ENCODE assay signal across 8 cellular contexts in genomic region chr20:3796477-3797225, GRCh38. TPM values are rescaled to one million over a fixed set of nuclear protein-coding genes. Genes with fewer than 3 reads are reported as not detected.
A peak's percentile ranks its signal among the peaks of the same experiment; 100 is the strongest.
DNase-seq lines count a peak whose midpoint lies in the region; ATAC-seq, FAIRE-seq and TF ChIP-seq lines count a peak whose summit lies in the region.

No MANE protein-coding gene starts in this region.

- H3K79me2 ChIP-seq in DND-41 (ENCODE audit: insufficient read depth, low read length), result peaks cover 58% of the 10 kb centered on the region

- no peak for TF ChIP-seq CTCF in DND-41 (IDR thresholded peaks at IDR 0.05; ENCODE audit: borderline replicate concordance, extremely low read depth, low read length, poor library complexity, severe bottlenecking)
- no peak for TF ChIP-seq CTCF in kidney (IDR thresholded peaks at IDR 0.05; ENCODE audit: borderline replicate concordance, extremely low read depth, insufficient read depth)
- TF ChIP-seq CTCF in thoracic aorta (IDR thresholded peaks at IDR 0.05), result no peak

- H3K4me3 Mint-ChIP-seq in activated T-helper 17 cell treated with anti-CD3 and anti-CD28 coated beads, Interleukin-2, amount 50 U/mL, for 72 hours, result peak overlapping the region; percentile 100

- peak overlapping the region; percentile 64 for H2AFZ ChIP-seq in DND-41 (ENCODE audit: low read depth, low read length)

- H3K4me1 ChIP-seq in DND-41 (ENCODE audit: insufficient read depth, low read length), result peaks cover 61% of the 10 kb centered on the region
- H3K4me1 ChIP-seq in kidney (ENCODE audit: control insufficient read depth in 1 of 2, insufficient read depth in 1 of 2, low read depth in 1 of 2, low read length in 2 of 2), result peaks cover 0 to 16% of the 10 kb centered on the region in 2 donors
- peaks cover 10 to 44% of the 10 kb centered on the region in 2 donors for H3K4me1 ChIP-seq in thoracic aorta (ENCODE audit: control insufficient read depth in 1 of 2, low read depth in 2 of 2)

- no peaks in the 10 kb centered on the region for H3K9me3 Mint-ChIP-seq in activated T-helper 17 cell treated with anti-CD3 and anti-CD28 coated beads, Interleukin-2, amount 50 U/mL, for 72 hours

- ATAC-seq in DND-41 (ENCODE audit: insufficient read depth, low read depth), result 0 out of 3 replicates have a peak, but pooled peaks have one; percentile 0
- peak; percentile 3 for ATAC-seq in HG03103 (IDR thresholded peaks at IDR 0.05; ENCODE audit: low read depth, unreplicated experiment)
- ATAC-seq in activated T-helper 17 cell treated with anti-CD3 and anti-CD28 coated beads, Interleukin-2, amount 50 U/mL, for 72 hours (replicated peaks), result no peak
- ATAC-seq in thoracic aorta (ENCODE audit: insufficient number of reproducible peaks, low FRiP score, low read depth), result no peak
- ATAC-seq in activated CD4-positive, CD25-positive, alpha-beta regulatory T cell treated with anti-CD3 and anti-CD28 coated beads, Interleukin-2, amount 50 U/mL, for 24 hours, result no peak

- DNase-seq in DND-41, result no peak
- DNase-seq in kidney, result peak; percentile 82
- no peak for DNase-seq in thoracic aorta (ENCODE audit: low spot score)
- no peak for DNase-seq in GF-D8 (lab: John Stamatoyannopoulos, UW)
- DNase-seq in activated gamma-delta T cell (lab: John Stamatoyannopoulos, UW), result no peak

- H3K9ac ChIP-seq in DND-41 (ENCODE audit: low read depth, low read length), result peak overlapping the region; percentile 91
- H3K9ac ChIP-seq in kidney (ENCODE audit: low read length in 2 of 2), result no peak overlapping the region

- H3K36me3 Mint-ChIP-seq in activated T-helper 17 cell treated with anti-CD3 and anti-CD28 coated beads, Interleukin-2, amount 50 U/mL, for 72 hours (ENCODE audit: low read depth), result peaks cover 57% of the 10 kb centered on the region

- peak overlapping the region; percentile 84 for H3K4me2 ChIP-seq in DND-41 (ENCODE audit: insufficient read depth, low read length)

- no peaks in the 10 kb centered on the region for H3K27me3 Mint-ChIP-seq in activated T-helper 17 cell treated with anti-CD3 and anti-CD28 coated beads, Interleukin-2, amount 50 U/mL, for 72 hours

- H3K27ac ChIP-seq in DND-41 (ENCODE audit: low read length), result peak overlapping the region; percentile 79
- no peak overlapping the region for H3K27ac ChIP-seq in kidney (ENCODE audit: low read depth in 2 of 2, low read length in 2 of 2)
- peak overlapping the region in 1 of 2 donors; percentile 98 for H3K27ac ChIP-seq in thoracic aorta

- H3K9me3 ChIP-seq in DND-41 (ENCODE audit: insufficient read depth, low read length, severe bottlenecking) (no peaks in the 10 kb centered on the region), kidney (ENCODE audit: control insufficient read depth in 1 of 2, low read length in 2 of 2) (no peaks in the 10 kb centered on the region), thoracic aorta (no peaks in the 10 kb centered on the region)

- H3K4me3 ChIP-seq in DND-41 (ENCODE audit: low read depth in 1 of 2, low read length in 2 of 2) (peak overlapping the region; percentile 70 to 83), kidney (ENCODE audit: low read length in 2 of 2) (peak overlapping the region; percentile 39 to 41), thoracic aorta (peak overlapping the region; percentile 95)

- peaks cover 52% of the 10 kb centered on the region for H3K36me3 ChIP-seq in DND-41 (ENCODE audit: insufficient read depth, low read length)
- no peaks in the 10 kb centered on the region for H3K36me3 ChIP-seq in kidney (ENCODE audit: control insufficient read depth in 1 of 2, insufficient read depth in 2 of 2, low read length in 2 of 2)
- H3K36me3 ChIP-seq in thoracic aorta, result peaks cover 17% of the 10 kb centered on the region

- peaks cover 23% of the 10 kb centered on the region for H4K20me1 ChIP-seq in DND-41 (ENCODE audit: insufficient read depth, low read length)

- H3K27me3 ChIP-seq in DND-41 (ENCODE audit: insufficient read depth, low read length, poor library complexity) (no peaks in the 10 kb centered on the region), thoracic aorta (replicated peaks; ENCODE audit: insufficient read depth) (no peaks in the 10 kb centered on the region)

- peaks cover 29% of the 10 kb centered on the region for H3K4me1 Mint-ChIP-seq in activated T-helper 17 cell treated with anti-CD3 and anti-CD28 coated beads, Interleukin-2, amount 50 U/mL, for 72 hours

- peak overlapping the region; percentile 98 for H3K27ac Mint-ChIP-seq in activated T-helper 17 cell treated with anti-CD3 and anti-CD28 coated beads, Interleukin-2, amount 50 U/mL, for 72 hours

- no peak for FAIRE-seq in kidney (lab: Jason Lieb, UNC)

- intact Hi-C loops in kidney (cut with DNase I), result no loop called here

RNA-seq across cellular contexts. Expression of gene CDC25B, which starts 0.5 kb away (rescaled TPM):
- 100 to 1,000 TPM in 1 of 2 donors, 10 to 100 TPM in 1; 86.7 to 117 TPM for total RNA-seq in activated T-helper 17 cell treated with anti-CD3 and anti-CD28 coated beads, Interleukin-2, amount 50 U/mL, for 72 hours
- total RNA-seq in kidney, result 40.3 TPM
- 24.1 TPM for polyA plus RNA-seq in kidney (ENCODE audit: insufficient read depth, low read depth, low replicate concordance)
- total RNA-seq in thoracic aorta, result 10 to 100 TPM; 28.4 to 41.8 TPM

RNA-seq across cellular contexts. Expression of gene CENPB, which starts 10.1 kb away (rescaled TPM):
- total RNA-seq in activated T-helper 17 cell treated with anti-CD3 and anti-CD28 coated beads, Interleukin-2, amount 50 U/mL, for 72 hours, result 10 to 100 TPM; 42.3 to 82.1 TPM
- 99.8 TPM for total RNA-seq in kidney
- polyA plus RNA-seq in kidney (ENCODE audit: insufficient read depth, low read depth, low replicate concordance), result 56.2 TPM
- total RNA-seq in thoracic aorta, result 100 to 1,000 TPM in 1 of 2 donors, 10 to 100 TPM in 1; 97.2 to 114 TPM

RNA-seq across cellular contexts. Expression of gene SPEF1, which starts 15.4 kb away (rescaled TPM):
- total RNA-seq in activated T-helper 17 cell treated with anti-CD3 and anti-CD28 coated beads, Interleukin-2, amount 50 U/mL, for 72 hours, result under 1 TPM; 0.24 TPM
- total RNA-seq in kidney (3.4 TPM), thoracic aorta (under 1 TPM in 1 of 2 donors, not detected in 1; 0.27 TPM)
- 3.8 TPM for polyA plus RNA-seq in kidney (ENCODE audit: insufficient read depth, low read depth, low replicate concordance)

RNA-seq across cellular contexts. Expression of gene AP5S1, which starts 23.7 kb away (rescaled TPM):
- 10 to 100 TPM; 10.8 to 14.8 TPM for total RNA-seq in activated T-helper 17 cell treated with anti-CD3 and anti-CD28 coated beads, Interleukin-2, amount 50 U/mL, for 72 hours
- total RNA-seq in kidney, result 19.5 TPM
- 16.0 TPM for polyA plus RNA-seq in kidney (ENCODE audit: insufficient read depth, low read depth, low replicate concordance)
- total RNA-seq in thoracic aorta, result 10 to 100 TPM; 12.3 to 18.0 TPM

RNA-seq across cellular contexts. Expression of gene ADISSP, which starts 29.1 kb away (rescaled TPM):
- 10 to 100 TPM; 40.7 to 66.0 TPM for total RNA-seq in activated T-helper 17 cell treated with anti-CD3 and anti-CD28 coated beads, Interleukin-2, amount 50 U/mL, for 72 hours
- total RNA-seq in kidney, result 26.3 TPM
- 31.8 TPM for polyA plus RNA-seq in kidney (ENCODE audit: insufficient read depth, low read depth, low replicate concordance)
- total RNA-seq in thoracic aorta, result 10 to 100 TPM in 1 of 2 donors, 1 to 10 TPM in 1; 7.8 to 20.4 TPM

Comparison
In these comparisons a context has a peak if more than half of its experiments do, and no peak if none do; other contexts are left out.
1. ATAC-seq: peak in DND-41 (single experiment) and HG03103 (single experiment); none in activated T-helper 17 cell treated with anti-CD3 and anti-CD28 coated beads, Interleukin-2, amount 50 U/mL, for 72 hours (single experiment), thoracic aorta (single experiment) and activated CD4-positive, CD25-positive, alpha-beta regulatory T cell treated with anti-CD3 and anti-CD28 coated beads, Interleukin-2, amount 50 U/mL, for 24 hours (0 of 2).
2. H3K4me3 ChIP-seq: peak in every context shown above with its lines; median percentile 95 in thoracic aorta; 76 in DND-41; 40 in kidney.